In genomic region chr2:179443175-179443574, GRCh38 we compare ENCODE assay signal across 21 cellular contexts.
A peak's percentile ranks its signal among the peaks of the same experiment; 100 is the strongest.
DNase-seq lines count a peak whose midpoint lies in the region; ATAC-seq, FAIRE-seq and TF ChIP-seq lines count a peak whose summit lies in the region.
"Had no signal": no experiment of that assay in that cellular context is flagged by ENCODE, and none has a peak within 500 bp of the region (broad histone marks: within the 10 kb centered on the region; RNA-seq: fewer than 3 reads in every experiment).

No MANE protein-coding gene starts in this region.

- TF ChIP-seq POLR2A in NB4 (IDR thresholded peaks at IDR 0.05; ENCODE audit: extremely low read depth, insufficient read length) (no peak), endothelial cell of umbilical vein (IDR thresholded peaks at IDR 0.05; ENCODE audit: low read depth, low read length) (no peak)

- CTCF ChIA-PET in endothelial cell of umbilical vein (lab: Charles Lee): interaction anchor here (0.8 to 2.8 kb wide), 7 partner anchors 9 to 681 kb away, joined by 3 to 9 read pairs (median 4); no protein-coding TSS in a partner anchor

- peak overlapping the region; percentile 79 for H3K27ac ChIP-seq in 22Rv1
- H3K27ac ChIP-seq in endothelial cell of umbilical vein (ENCODE audit: insufficient read depth, low read depth, low read length): no peak overlapping the region
- H3K27ac ChIP-seq in kidney (ENCODE audit: low read depth in 2 of 2, low read length in 2 of 2): no peak overlapping the region
- H3K27ac ChIP-seq: A549, esophagus muscularis mucosa, heart right ventricle, psoas muscle, SK-N-MC, vagina had no signal

- BruUV-seq in endothelial cell of umbilical vein (replicated peaks; lab: Mats Ljungman, UMichigan): no TSS peak

- no peak overlapping the region for H3K4me3 ChIP-seq in NB4 (ENCODE audit: low read depth, low read length)
- H3K4me3 ChIP-seq in endothelial cell of umbilical vein (replicated peaks in 1 of 3; ENCODE audit: insufficient read depth in 1 of 3, low read depth in 1 of 3, low read length in 3 of 3): no peak overlapping the region
- H3K4me3 ChIP-seq in kidney (ENCODE audit: low read length in 2 of 2): no peak overlapping the region
- H3K4me3 ChIP-seq: A549, esophagus muscularis mucosa, heart right ventricle, psoas muscle, SK-N-MC, vagina had no signal

- no peaks in the 10 kb centered on the region for H3K36me3 ChIP-seq in endothelial cell of umbilical vein (ENCODE audit: control insufficient read depth in 2 of 2, extremely low read depth in 1 of 2, insufficient read depth in 2 of 2, low read length in 2 of 2)
- H3K36me3 ChIP-seq in kidney (ENCODE audit: control insufficient read depth in 1 of 2, insufficient read depth in 2 of 2, low read length in 2 of 2): no peaks in the 10 kb centered on the region
- H3K36me3 ChIP-seq: esophagus muscularis mucosa, heart right ventricle, vagina had no signal

- no peaks in the 10 kb centered on the region for H3K4me1 ChIP-seq in endothelial cell of umbilical vein (ENCODE audit: control insufficient read depth, extremely low read depth, insufficient read depth, low read length)
- peaks cover 0 to 4% of the 10 kb centered on the region in 2 donors for H3K4me1 ChIP-seq in kidney (ENCODE audit: control insufficient read depth in 1 of 2, insufficient read depth in 1 of 2, low read depth in 1 of 2, low read length in 2 of 2)
- H3K4me1 ChIP-seq: A549, vagina had no signal

- H3K27me3 ChIP-seq in endothelial cell of umbilical vein (ENCODE audit: control insufficient read depth in 2 of 2, insufficient read depth in 2 of 2, low read length in 2 of 2): peaks cover 0 to 2% of the 10 kb centered on the region in 2 experiments
- H3K27me3 ChIP-seq: esophagus muscularis mucosa, vagina had no signal

- H3K9me3 ChIP-seq in endothelial cell of umbilical vein (replicated peaks; ENCODE audit: control insufficient read depth, insufficient read depth, low read length) (no peaks in the 10 kb centered on the region), kidney (ENCODE audit: control insufficient read depth in 1 of 2, low read length in 2 of 2) (no peaks in the 10 kb centered on the region)
- H3K9me3 ChIP-seq: A549, esophagus muscularis mucosa, heart right ventricle, psoas muscle, vagina had no signal

- H4K20me1 ChIP-seq in endothelial cell of umbilical vein (replicated peaks; ENCODE audit: control insufficient read depth, extremely low read depth, insufficient read depth, low read length): no peaks in the 10 kb centered on the region

- H3K9me1 ChIP-seq in endothelial cell of umbilical vein (replicated peaks; ENCODE audit: control insufficient read depth, extremely low read depth, insufficient read depth, low read length): no peaks in the 10 kb centered on the region

- H2AFZ ChIP-seq in endothelial cell of umbilical vein (ENCODE audit: low read depth, low read length): peak overlapping the region; percentile 78

- dilution Hi-C loops in endothelial cell of umbilical vein (cut with MboI; ENCODE audit: extremely low pct_ligation_motif_present, low sequenced_read_pairs): no loop called here

- no peak overlapping the region for H3K9ac ChIP-seq in endothelial cell of umbilical vein (replicated peaks; ENCODE audit: extremely low read depth, insufficient read depth, low read length)
- H3K9ac ChIP-seq in kidney (ENCODE audit: low read length in 2 of 2): no peak overlapping the region

- no peaks in the 10 kb centered on the region for H3K79me2 ChIP-seq in endothelial cell of umbilical vein (ENCODE audit: control insufficient read depth, insufficient read depth, low read length)

- intact Hi-C loops in endothelial cell of umbilical vein (cut with micrococcal nuclease): loop anchor here (5.0 kb wide), 1 partner anchor 681 kb away; no protein-coding TSS in a partner anchor
- intact Hi-C loops in kidney (cut with DNase I): loop anchor here (10.0 kb wide), 1 partner anchor 228 kb away; no protein-coding TSS in a partner anchor

- POLR2A ChIA-PET in endothelial cell of umbilical vein (lab: Charles Lee): no interaction called here

- DNase-seq in NB4 (ENCODE audit: low read depth) (peak; percentile 3), endothelial cell of umbilical vein (ENCODE audit: low read depth, low spot score) (no peak), kidney (peak; percentile 56), DMS 273 treated with DMSO at 0.1 percent for 48 hours (lab: John Stamatoyannopoulos, UW) (no peak), HUDEP-2 (lab: John Stamatoyannopoulos, UW; ENCODE audit: unreplicated experiment in 76 of 76) (no peak), KG1 (lab: John Stamatoyannopoulos, UW) (no peak)
- DNase-seq: activated CD4-positive, alpha-beta T cell treated with anti-CD3 and anti-CD28 coated beads, Interleukin-2, amount 10 ng/mL, durations not matched to agents 7 days and 5 days; activated naive CD4-positive, alpha-beta T cell treated with Interleukin-2 at 50 U/mL for 16 hours; CD4-positive, alpha-beta T cell; DND-41; naive thymus-derived CD4-positive, alpha-beta T cell; NCI-H146; NCI-H226; psoas muscle had no signal

- FAIRE-seq in endothelial cell of umbilical vein (lab: Jason Lieb, UNC): peak; percentile 37
- no peak for FAIRE-seq in kidney (lab: Jason Lieb, UNC)
- FAIRE-seq: A549 had no signal

- no peak for TF ChIP-seq CTCF in 22Rv1 (IDR thresholded peaks at IDR 0.05)
- TF ChIP-seq CTCF in NB4 (IDR thresholded peaks at IDR 0.05; ENCODE audit: low read depth, low read length): no peak
- no peak for TF ChIP-seq CTCF in endothelial cell of umbilical vein (IDR thresholded peaks at IDR 0.05; ENCODE audit: extremely low read depth in 1 of 2, insufficient read depth in 1 of 2, low read depth in 1 of 2, low read length in 2 of 2)
- no peak for TF ChIP-seq CTCF in kidney (IDR thresholded peaks at IDR 0.05; ENCODE audit: borderline replicate concordance, extremely low read depth, insufficient read depth)

- no peak overlapping the region for H3K4me2 ChIP-seq in endothelial cell of umbilical vein (ENCODE audit: insufficient read depth, low read length)
- H3K4me2 ChIP-seq: A549 had no signal

- ATAC-seq in HG02938 (IDR thresholded peaks at IDR 0.05; ENCODE audit: unreplicated experiment): no peak
- ATAC-seq: A549 had no signal

TF ChIP-seq in endothelial cell of umbilical vein, 7 proteins besides CTCF, POLR2A, EP300 and RAD21:
- TF ChIP-seq MYC (IDR thresholded peaks at IDR 0.05; ENCODE audit: low read depth, low read length) (no peak), GATA2 (IDR thresholded peaks at IDR 0.05; ENCODE audit: insufficient read depth, insufficient read length, low read depth, low read length) (no peak), EZH2 (IDR thresholded peaks at IDR 0.05; ENCODE audit: borderline replicate concordance, low read depth, low read length, severe bottlenecking) (no peak), JUN (IDR thresholded peaks at IDR 0.05; ENCODE audit: borderline replicate concordance, insufficient read depth, insufficient read length, low read depth) (no peak), MAX (IDR thresholded peaks at IDR 0.05; ENCODE audit: insufficient read depth, insufficient read length) (no peak), POLR2AphosphoS5 (IDR thresholded peaks at IDR 0.05; ENCODE audit: insufficient read depth, low read depth, low read length) (no peak), FOS (IDR thresholded peaks at IDR 0.05; ENCODE audit: borderline replicate concordance, insufficient read depth, low read length) (no peak)

Comparison
In these comparisons a context has a peak if more than half of its experiments do, and no peak if none do; other contexts are left out.
1. DNase-seq: peak in NB4 (single experiment) and kidney (single experiment); none in endothelial cell of umbilical vein (single experiment), DMS 273 treated with DMSO at 0.1 percent for 48 hours (single experiment), HUDEP-2 (0 of 76) and KG1 (single experiment).